1 cellular context compared by ENCODE assay signal in the genomic region with DNA sequence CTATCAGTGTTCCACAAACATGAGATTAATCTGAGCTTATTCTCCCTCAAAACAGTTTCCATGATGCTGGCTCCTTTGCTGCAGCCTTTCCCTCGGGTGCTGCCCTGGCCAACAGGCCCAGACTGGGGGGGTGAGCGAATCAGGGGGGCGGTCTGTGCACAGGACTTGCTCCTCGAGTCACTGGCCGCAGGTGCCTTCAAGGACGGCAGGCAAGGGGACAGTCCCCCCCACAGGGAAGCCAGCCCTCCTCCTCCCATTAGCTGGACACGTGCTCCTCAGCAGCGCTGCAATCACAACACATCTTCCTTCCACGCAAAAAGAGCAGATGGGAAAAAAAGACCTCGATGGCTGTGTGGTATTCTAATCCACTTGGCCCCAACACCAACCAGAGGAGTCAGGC.
A peak's percentile ranks its signal among the peaks of the same experiment; 100 is the strongest.
TF ChIP-seq lines count a peak whose summit lies in the region.

No MANE protein-coding gene starts in this region.

TF ChIP-seq in HepG2, 621 proteins besides CTCF, POLR2A, EP300 and RAD21:
- TF ChIP-seq DNMT3B (CRISPR knock-in tag; conservative IDR thresholded peaks at IDR 0.05) (no peak), ADNP (CRISPR knock-in tag; IDR thresholded peaks at IDR 0.05) (no peak), TAF15 (IDR thresholded peaks at IDR 0.05; ENCODE audit: low read depth, low read length, poor library complexity, severe bottlenecking) (no peak), TMF1 (CRISPR knock-in tag; IDR thresholded peaks at IDR 0.05; ENCODE audit: low read depth) (no peak), ZKSCAN1 (IDR thresholded peaks at IDR 0.05; ENCODE audit: low read length) (no peak), RBM22 (optimal IDR thresholded peaks at IDR 0.05; ENCODE audit: low read length) (peak; percentile 70)
- TF ChIP-seq, protein P1, sequence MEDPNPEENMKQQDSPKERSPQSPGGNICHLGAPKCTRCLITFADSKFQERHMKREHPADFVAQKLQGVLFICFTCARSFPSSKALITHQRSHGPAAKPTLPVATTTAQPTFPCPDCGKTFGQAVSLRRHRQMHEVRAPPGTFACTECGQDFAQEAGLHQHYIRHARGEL (CRISPR knock-in tag; IDR thresholded peaks at IDR 0.05): no peak
